Comparison of ENCODE assay signal across 28 cellular contexts in genomic region chr4:135694066-135694465, GRCh38.
"Had no signal": no experiment of that assay in that cellular context is flagged by ENCODE, and none has a peak within 500 bp of the region (broad histone marks: within the 10 kb centered on the region; RNA-seq: fewer than 3 reads in every experiment).

No MANE protein-coding gene starts in this region.

- H3K4me3 ChIP-seq: lower lobe of right lung, ovary, psoas muscle, skin epidermis, suprapubic skin, vagina had no signal

- H3K27ac Mint-ChIP-seq: dendritic cell treated with granulocyte-macrophage colony-stimulating factor and Interleukin-4, amounts not matched to agents 40 ng/mL and 50 ng/mL, for 4 days; endodermal cell; immature natural killer cell; naive thymus-derived CD8-positive, alpha-beta T cell; nephron progenitor cell; stimulated activated naive CD8-positive, alpha-beta T cell treated with anti-CD3 and anti-CD28 coated beads, Interleukin-15, amount 100 ng/mL, for 72 hours had no signal

- H3K4me3 Mint-ChIP-seq: dendritic cell treated with granulocyte-macrophage colony-stimulating factor and Interleukin-4, amounts not matched to agents 40 ng/mL and 50 ng/mL, for 4 days; endodermal cell; immature natural killer cell; naive thymus-derived CD8-positive, alpha-beta T cell; nephron progenitor cell; stimulated activated naive CD8-positive, alpha-beta T cell treated with anti-CD3 and anti-CD28 coated beads, Interleukin-15, amount 100 ng/mL, for 72 hours had no signal

- H3K36me3 ChIP-seq: lower lobe of right lung, ovary, suprapubic skin, vagina had no signal

- H3K9me3 Mint-ChIP-seq: dendritic cell treated with granulocyte-macrophage colony-stimulating factor and Interleukin-4, amounts not matched to agents 40 ng/mL and 50 ng/mL, for 4 days; endodermal cell; nephron progenitor cell had no signal

- H3K27me3 ChIP-seq: ovary, suprapubic skin, vagina had no signal

- H3K9me3 ChIP-seq: lower lobe of right lung, ovary, psoas muscle, suprapubic skin, vagina had no signal

- H3K4me1 ChIP-seq: lower lobe of right lung, psoas muscle, suprapubic skin, vagina had no signal

- H3K36me3 Mint-ChIP-seq: immature natural killer cell had no signal

- H3K4me1 Mint-ChIP-seq: endodermal cell; immature natural killer cell; naive thymus-derived CD8-positive, alpha-beta T cell; nephron progenitor cell; stimulated activated naive CD8-positive, alpha-beta T cell treated with anti-CD3 and anti-CD28 coated beads, Interleukin-15, amount 100 ng/mL, for 72 hours had no signal

- ATAC-seq: esophagus mucosa; left ventricle myocardium superior; lower lobe of right lung; naive thymus-derived CD8-positive, alpha-beta T cell; psoas muscle; right cardiac atrium; stimulated activated naive CD8-positive, alpha-beta T cell treated with anti-CD3 and anti-CD28 coated beads, Interleukin-15, amount 100 ng/mL, for 72 hours had no signal

- FAIRE-seq: colon had no signal

- DNase-seq: effector CD8-positive, alpha-beta T cell; endodermal cell; foreskin fibroblast; glutamatergic neuron; hypothalamus; immature natural killer cell; islet precursor cell; left ventricle myocardium superior; lower lobe of right lung; naive thymus-derived CD8-positive, alpha-beta T cell; nephron progenitor cell; occipital lobe; ovary; posterior cingulate gyrus; psoas muscle; right cardiac atrium; stimulated activated CD4-positive, alpha-beta T cell treated with anti-CD3 and anti-CD28 coated beads, Interleukin-15, amount 100 ng/mL, for 24 hours; stimulated activated CD4-positive, alpha-beta T cell treated with anti-CD3 and anti-CD28 coated beads, Interleukin-2, amount 100 ng/mL, for 48 hours; stimulated activated naive CD4-positive, alpha-beta T cell; stimulated activated naive CD8-positive, alpha-beta T cell treated with anti-CD3 and anti-CD28 coated beads, Interleukin-15, amount 100 ng/mL, for 72 hours; trophoblast cell had no signal

- H3K27me3 Mint-ChIP-seq: dendritic cell treated with granulocyte-macrophage colony-stimulating factor and Interleukin-4, amounts not matched to agents 40 ng/mL and 50 ng/mL, for 4 days; naive thymus-derived CD8-positive, alpha-beta T cell; stimulated activated naive CD8-positive, alpha-beta T cell treated with anti-CD3 and anti-CD28 coated beads, Interleukin-15, amount 100 ng/mL, for 72 hours had no signal

- H3K27ac ChIP-seq: epithelial cell of prostate, lower lobe of right lung, ovary, psoas muscle, skin epidermis, suprapubic skin, vagina had no signal
